ENCODE assay signal across 30 cellular contexts in the genomic region with DNA sequence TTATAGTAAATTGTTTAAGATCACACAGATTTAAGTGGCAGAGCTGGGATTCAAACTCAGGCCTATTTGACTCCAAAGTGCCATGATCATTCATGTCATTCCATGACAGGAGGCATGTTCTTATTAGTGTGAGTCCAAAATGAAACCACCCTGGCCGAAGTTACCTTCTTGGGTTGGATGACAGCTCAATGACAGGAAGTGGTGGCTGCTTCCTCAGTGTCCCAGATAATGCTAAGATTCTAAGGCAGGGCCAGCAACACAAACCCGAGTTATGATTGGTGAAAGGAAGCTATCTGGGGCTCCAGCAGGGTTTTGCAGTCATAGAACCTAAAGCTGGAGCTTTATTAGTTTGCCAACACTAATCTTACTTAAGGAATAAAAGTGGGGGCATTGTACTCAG.
"Had no signal": no experiment of that assay in that cellular context is flagged by ENCODE, and none has a peak within 500 bp of the region (broad histone marks: within the 10 kb centered on the region; RNA-seq: fewer than 3 reads in every experiment).

No MANE protein-coding gene starts in this region.

- ATAC-seq: left cardiac atrium; left lobe of liver; left ventricle myocardium superior; natural killer cell; right lobe of liver; stimulated activated naive B cell treated with anti-CD40 and anti-IgM and Interleukin-4, amounts not matched to agents 10 μg/mL and 1 μg/mL and 100 μg/mL, for 72 hours; stimulated activated naive CD8-positive, alpha-beta T cell treated with anti-CD3 and anti-CD28 coated beads, Interleukin-15, Interleukin-2, amounts not matched to agents 100 U/mL and 50 U/mL, for 24 hours had no signal

- H3K4me3 Mint-ChIP-seq: mesothelial cell of epicardium; naive B cell; natural killer cell; nephron progenitor cell; neural progenitor cell; stimulated activated naive B cell treated with anti-CD40 and anti-IgM and Interleukin-4, amounts not matched to agents 10 μg/mL and 1 μg/mL and 100 μg/mL, for 72 hours had no signal

- H3K4me1 ChIP-seq: neural progenitor cell, right lobe of liver, testis, thyroid gland, transverse colon, upper lobe of left lung had no signal

- H3K9ac ChIP-seq: neural progenitor cell had no signal

- H3K27ac ChIP-seq: neural progenitor cell, neutrophil, ovary, right lobe of liver, stomach, testis, thyroid gland, transverse colon, upper lobe of left lung, vagina had no signal

- H3K4me3 ChIP-seq: lung, neural progenitor cell, ovary, right atrium auricular region, right lobe of liver, smooth muscle cell, stomach, testis, thyroid gland, transverse colon, upper lobe of left lung, vagina had no signal

- H3K9me3 ChIP-seq: neutrophil, ovary, right atrium auricular region, right lobe of liver, stomach, testis, thyroid gland, transverse colon, upper lobe of left lung, vagina had no signal

- H3K4me1 Mint-ChIP-seq: stimulated activated naive B cell treated with anti-CD40 and anti-IgM and Interleukin-4, amounts not matched to agents 10 μg/mL and 1 μg/mL and 100 μg/mL, for 72 hours had no signal

- H3K9me3 Mint-ChIP-seq: mesothelial cell of epicardium; naive B cell; natural killer cell; nephron progenitor cell; neural progenitor cell; stimulated activated naive B cell treated with anti-CD40 and anti-IgM and Interleukin-4, amounts not matched to agents 10 μg/mL and 1 μg/mL and 100 μg/mL, for 72 hours had no signal

- H3K27ac Mint-ChIP-seq: mesothelial cell of epicardium; naive B cell; natural killer cell; nephron progenitor cell; neural progenitor cell; progenitor cell of endocrine pancreas; stimulated activated naive B cell treated with anti-CD40 and anti-IgM and Interleukin-4, amounts not matched to agents 10 μg/mL and 1 μg/mL and 100 μg/mL, for 72 hours had no signal

- DNase-seq: hippocampal formation; kidney glomerular epithelial cell; left cardiac atrium; left ventricle myocardium superior; mesendoderm; naive B cell; natural killer cell; nephron progenitor cell; ovary; right lobe of liver; stimulated activated CD4-positive, alpha-beta T cell treated with anti-CD3 and anti-CD28 coated beads, Interleukin-1b, Interleukin-23, amount 100 ng/mL, for 48 hours; stimulated activated CD4-positive, alpha-beta T cell treated with anti-CD3 and anti-CD28 coated beads, Interleukin-2, amount 100 ng/mL, for 48 hours; stimulated activated CD4-positive, alpha-beta T cell treated with anti-CD3 and anti-CD28 coated beads, Interleukin-4, amount 100 ng/mL, for 4 hours; stimulated activated CD8-positive, alpha-beta memory T cell treated with anti-CD3 and anti-CD28 coated beads, Interleukin-4, amount 100 ng/mL, for 48 hours; stimulated activated naive B cell treated with anti-CD40 and anti-IgM and Interleukin-4, amounts not matched to agents 10 μg/mL and 1 μg/mL and 100 μg/mL, for 72 hours; stimulated activated naive CD8-positive, alpha-beta T cell treated with anti-CD3 and anti-CD28 coated beads, Interleukin-15, Interleukin-2, amounts not matched to agents 100 U/mL and 50 U/mL, for 24 hours; stomach; testis; thyroid gland; transverse colon; upper lobe of left lung had no signal

- H3K36me3 ChIP-seq: neural progenitor cell, neutrophil, ovary, right atrium auricular region, right lobe of liver, stomach, thyroid gland, transverse colon, upper lobe of left lung, vagina had no signal

- H3K4me2 ChIP-seq: neural progenitor cell, smooth muscle cell had no signal

- H3K27me3 ChIP-seq: neural progenitor cell, neutrophil, ovary, right atrium auricular region, right lobe of liver, stomach, testis, thyroid gland, transverse colon, upper lobe of left lung, vagina had no signal

- H2AFZ ChIP-seq: neural progenitor cell had no signal

- H3K27me3 Mint-ChIP-seq: progenitor cell of endocrine pancreas; stimulated activated naive B cell treated with anti-CD40 and anti-IgM and Interleukin-4, amounts not matched to agents 10 μg/mL and 1 μg/mL and 100 μg/mL, for 72 hours had no signal

- H3K36me3 Mint-ChIP-seq: mesothelial cell of epicardium; naive B cell; natural killer cell; neural progenitor cell; stimulated activated naive B cell treated with anti-CD40 and anti-IgM and Interleukin-4, amounts not matched to agents 10 μg/mL and 1 μg/mL and 100 μg/mL, for 72 hours had no signal
